ENCODE assay signal across 21 cellular contexts in genomic region chr2:54512663-54513363, GRCh38. TPM values are rescaled to one million over a fixed set of nuclear protein-coding genes. Genes with fewer than 3 reads are reported as not detected.
DNase-seq lines count a peak whose midpoint lies in the region; ATAC-seq, FAIRE-seq and TF ChIP-seq lines count a peak whose summit lies in the region.
"Had no signal": no experiment of that assay in that cellular context is flagged by ENCODE, and none has a peak within 500 bp of the region (broad histone marks: within the 10 kb centered on the region; RNA-seq: fewer than 3 reads in every experiment).

No MANE protein-coding gene starts in this region.

- H3K9me2 ChIP-seq in Loucy (replicated peaks; ENCODE audit: low read depth, low read length) = no peaks in the 10 kb centered on the region
- H3K9me2 ChIP-seq: SK-N-SH had no signal

- no peaks in the 10 kb centered on the region for H4K20me1 ChIP-seq in Loucy (ENCODE audit: insufficient read depth, low read length, poor library complexity, severe bottlenecking)

- H3K9me3 ChIP-seq in Loucy (ENCODE audit: insufficient read depth, low read depth, low read length) = no peaks in the 10 kb centered on the region
- no peaks in the 10 kb centered on the region for H3K9me3 ChIP-seq in psoas muscle
- H3K9me3 ChIP-seq in upper lobe of right lung = no peaks in the 10 kb centered on the region
- H3K9me3 ChIP-seq: gastroesophageal sphincter, left lung, ovary, SK-N-SH, vagina had no signal

- TF ChIP-seq CTCF in Loucy (conservative IDR thresholded peaks at IDR 0.05; ENCODE audit: low read length) = no peak
- TF ChIP-seq CTCF in chondrocyte (IDR thresholded peaks at IDR 0.05) = no peak
- no peak for TF ChIP-seq CTCF in psoas muscle (IDR thresholded peaks at IDR 0.05)
- TF ChIP-seq CTCF in upper lobe of right lung (IDR thresholded peaks at IDR 0.05) = no peak
- TF ChIP-seq CTCF in osteocyte (IDR thresholded peaks at IDR 0.05) = no peak

- no peak overlapping the region for H3K4me3 ChIP-seq in Loucy (ENCODE audit: low read length, poor library complexity, severe bottlenecking)
- H3K4me3 ChIP-seq in psoas muscle = no peak overlapping the region
- no peak overlapping the region for H3K4me3 ChIP-seq in upper lobe of right lung
- H3K4me3 ChIP-seq: cardiac muscle cell, gastroesophageal sphincter, left lung, ovary, vagina had no signal

- peak overlapping the region; percentile 42; the same call in 1 of the 2 replicates for H2AFZ ChIP-seq in Loucy (ENCODE audit: low read length)

- H3K4me3 Mint-ChIP-seq in chondrocyte (ENCODE audit: unreplicated experiment) (no peak overlapping the region), osteocyte (ENCODE audit: unreplicated experiment) (no peak overlapping the region)
- H3K4me3 Mint-ChIP-seq: activated naive CD8-positive, alpha-beta T cell treated with anti-CD3 and anti-CD28 coated beads, Interleukin-2, amount 50 U/mL, for 24 hours; activated T-helper 17 cell treated with anti-CD3 and anti-CD28 coated beads, Interleukin-2, amount 50 U/mL, for 72 hours had no signal

- H3K4me2 ChIP-seq in Loucy (ENCODE audit: low read depth, low read length, poor library complexity, severe bottlenecking) = no peak overlapping the region
- H3K4me2 ChIP-seq: SK-N-SH had no signal

- H3K36me3 ChIP-seq in Loucy (ENCODE audit: insufficient read depth, low read length) = no peaks in the 10 kb centered on the region
- H3K36me3 ChIP-seq in psoas muscle (ENCODE audit: insufficient read depth in 1 of 2, low read depth in 1 of 2) = no peaks in the 10 kb centered on the region
- no peaks in the 10 kb centered on the region for H3K36me3 ChIP-seq in upper lobe of right lung
- H3K36me3 ChIP-seq: cardiac muscle cell, gastroesophageal sphincter, left lung, ovary, vagina had no signal

- H3K36me3 Mint-ChIP-seq in chondrocyte (ENCODE audit: low read depth) (peaks cover 2% of the 10 kb centered on the region), osteocyte (ENCODE audit: unreplicated experiment) (peaks cover 3% of the 10 kb centered on the region)

- no peaks in the 10 kb centered on the region for H3K79me2 ChIP-seq in Loucy (ENCODE audit: insufficient read depth, low read length)

- DNase-seq in GM19239 (ENCODE audit: insufficient read length, low spot score) = no peak
- no peak for DNase-seq in chondrocyte (ENCODE audit: low spot score)
- no peak for DNase-seq in psoas muscle
- DNase-seq in upper lobe of right lung = no peak
- no peak for DNase-seq in osteocyte (ENCODE audit: extremely low spot score, unreplicated experiment)
- no peak for DNase-seq in HUDEP-2 (lab: John Stamatoyannopoulos, UW; ENCODE audit: unreplicated experiment in 76 of 76)
- DNase-seq: activated naive CD8-positive, alpha-beta T cell treated with anti-CD3 and anti-CD28 coated beads, Interleukin-2, amount 50 U/mL, for 24 hours; erythroblast; left lung; NCI-H2081; ovary; SK-N-SH; stimulated activated CD4-positive, alpha-beta T cell treated with anti-CD3 and anti-CD28 coated beads, Interleukin-2, amount 100 ng/mL, for 48 hours; T-helper 9 cell had no signal

- H3K27ac ChIP-seq in psoas muscle (peak overlapping the region; percentile 10), upper lobe of right lung (no peak overlapping the region)
- H3K27ac ChIP-seq: cardiac muscle cell, ovary, vagina had no signal

- no peak overlapping the region for H3K9ac ChIP-seq in Loucy (ENCODE audit: low read depth, low read length, poor library complexity, severe bottlenecking)
- H3K9ac ChIP-seq: SK-N-SH had no signal

- peak; percentile 26 for FAIRE-seq in GM19239 (lab: Jason Lieb, UNC)

- H3K27me3 Mint-ChIP-seq in chondrocyte (ENCODE audit: low read depth) (no peaks in the 10 kb centered on the region), osteocyte (ENCODE audit: unreplicated experiment) (no peaks in the 10 kb centered on the region)
- H3K27me3 Mint-ChIP-seq: activated naive CD8-positive, alpha-beta T cell treated with anti-CD3 and anti-CD28 coated beads, Interleukin-2, amount 50 U/mL, for 24 hours; activated T-helper 17 cell treated with anti-CD3 and anti-CD28 coated beads, Interleukin-2, amount 50 U/mL, for 72 hours had no signal

- H3K4me1 Mint-ChIP-seq in chondrocyte (ENCODE audit: low read depth) (peaks cover 31% of the 10 kb centered on the region), osteocyte (ENCODE audit: unreplicated experiment) (peaks cover 27% of the 10 kb centered on the region)
- H3K4me1 Mint-ChIP-seq: activated naive CD8-positive, alpha-beta T cell treated with anti-CD3 and anti-CD28 coated beads, Interleukin-2, amount 50 U/mL, for 24 hours; activated T-helper 17 cell treated with anti-CD3 and anti-CD28 coated beads, Interleukin-2, amount 50 U/mL, for 72 hours had no signal

- intact Hi-C loops in psoas muscle (cut with DNase I) (loop anchor here in 1 of 2 donors (10.0 kb wide), 1 partner anchor 408 kb away; no protein-coding TSS in a partner anchor), upper lobe of right lung (cut with DNase I) (no loop called here)

- H3K27me3 ChIP-seq in Loucy (ENCODE audit: insufficient read depth, low read length, poor library complexity, severe bottlenecking) (no peaks in the 10 kb centered on the region), psoas muscle (ENCODE audit: insufficient read depth in 3 of 3, low read length in 2 of 3) (no peaks in the 10 kb centered on the region), upper lobe of right lung (no peaks in the 10 kb centered on the region)
- H3K27me3 ChIP-seq: cardiac muscle cell, gastroesophageal sphincter, left lung, ovary, vagina had no signal

- H3K4me1 ChIP-seq in Loucy (ENCODE audit: insufficient read depth, low read length, poor library complexity, severe bottlenecking) (peaks cover 4% of the 10 kb centered on the region), psoas muscle (peaks cover 46% of the 10 kb centered on the region), upper lobe of right lung (peaks cover 48% of the 10 kb centered on the region)

- ATAC-seq in psoas muscle = peak; percentile 74 to 90 (median 86)
- ATAC-seq in upper lobe of right lung = no peak
- ATAC-seq: activated CD4-positive, CD25-positive, alpha-beta regulatory T cell treated with anti-CD3 and anti-CD28 coated beads, Interleukin-2, amount 50 U/mL, for 24 hours; activated naive CD8-positive, alpha-beta T cell treated with anti-CD3 and anti-CD28 coated beads, Interleukin-2, amount 50 U/mL, for 24 hours; activated T-helper 17 cell treated with anti-CD3 and anti-CD28 coated beads, Interleukin-2, amount 50 U/mL, for 72 hours; gastroesophageal sphincter; left lung; Panc1 had no signal

- H3K27ac Mint-ChIP-seq in chondrocyte (ENCODE audit: unreplicated experiment) (peak overlapping the region; percentile 15), osteocyte (ENCODE audit: unreplicated experiment) (no peak overlapping the region)
- H3K27ac Mint-ChIP-seq: activated naive CD8-positive, alpha-beta T cell treated with anti-CD3 and anti-CD28 coated beads, Interleukin-2, amount 50 U/mL, for 24 hours; activated T-helper 17 cell treated with anti-CD3 and anti-CD28 coated beads, Interleukin-2, amount 50 U/mL, for 72 hours had no signal

- 46 to 74% (median 64%) methylated on average over 4 of the region's 4 CpGs for WGBS in psoas muscle, 3 donors

- no peaks in the 10 kb centered on the region for H3K9me3 Mint-ChIP-seq in chondrocyte (ENCODE audit: low read depth)
- H3K9me3 Mint-ChIP-seq in osteocyte (ENCODE audit: unreplicated experiment) = no peaks in the 10 kb centered on the region
- H3K9me3 Mint-ChIP-seq: activated naive CD8-positive, alpha-beta T cell treated with anti-CD3 and anti-CD28 coated beads, Interleukin-2, amount 50 U/mL, for 24 hours; activated T-helper 17 cell treated with anti-CD3 and anti-CD28 coated beads, Interleukin-2, amount 50 U/mL, for 72 hours had no signal

- H3F3A ChIP-seq in Loucy (ENCODE audit: low read depth) = no peaks in the 10 kb centered on the region

RNA-seq across cellular contexts. Expression of gene SPTBN1, which starts 56.7 kb away (rescaled TPM):
- total RNA-seq in chondrocyte = 275 to 297 TPM (median 293 TPM) in 3 replicates
- 100 to 1,000 TPM in 1 of 4 donors, 10 to 100 TPM in 3; 87.8 to 180 (median 96.2) TPM for total RNA-seq in psoas muscle
- 10 to 100 TPM; 22.9 to 56.1 (median 32.9) TPM for polyA plus RNA-seq in psoas muscle
- 813 TPM for total RNA-seq in upper lobe of right lung
- 248 and 251 TPM in 2 replicates for total RNA-seq in osteocyte
